ENCODE assay signal across 27 cellular contexts in the genomic region with DNA sequence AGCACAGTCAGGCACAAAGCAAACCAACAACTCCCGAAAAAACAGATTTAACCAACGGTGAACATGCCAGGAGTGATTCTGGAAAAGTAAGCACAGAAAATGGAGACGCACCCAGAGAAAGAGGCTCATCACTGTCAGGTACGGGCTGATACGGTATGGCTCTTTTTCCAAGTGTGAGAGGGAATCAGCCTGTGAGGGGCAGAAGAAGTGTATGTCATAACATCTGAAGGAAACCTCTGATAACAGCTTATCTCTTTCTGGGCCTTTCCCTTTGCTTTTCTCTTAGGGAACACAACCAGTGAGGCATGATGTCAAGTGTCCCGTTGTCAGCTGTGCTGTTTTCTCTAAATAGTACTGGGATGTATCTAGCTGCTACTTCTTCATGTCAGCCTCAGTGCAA.
"Had no signal": no experiment of that assay in that cellular context is flagged by ENCODE, and none has a peak within 500 bp of the region (broad histone marks: within the 10 kb centered on the region; RNA-seq: fewer than 3 reads in every experiment).

No MANE protein-coding gene starts in this region.

- H3K9me3 ChIP-seq: SJSA1 had no signal

- ATAC-seq: activated CD4-positive, alpha-beta T cell treated with anti-CD3 and anti-CD28 coated beads for 36 hours; activated T-helper 17 cell treated with anti-CD3 and anti-CD28 coated beads, Interleukin-2, amount 50 U/mL, for 72 hours; SK-N-SH treated with all-trans-retinoic acid at 6 μM for 48 hours had no signal

- H3K27ac Mint-ChIP-seq: activated CD4-positive, alpha-beta memory T cell treated with anti-CD3 and anti-CD28 coated beads, Interleukin-2, amount 10 ng/mL, durations not matched to agents 7 days and 5 days; activated CD4-positive, alpha-beta T cell treated with anti-CD3 and anti-CD28 coated beads for 36 hours; activated naive CD4-positive, alpha-beta T cell treated with anti-CD3 and anti-CD28 coated beads for 36 hours; activated naive CD8-positive, alpha-beta T cell; activated T-helper 17 cell treated with anti-CD3 and anti-CD28 coated beads, Interleukin-2, amount 50 U/mL, for 72 hours; brain; T-helper 1 cell treated with Interleukin-12 subunit alpha and Interleukin-12 subunit beta and Interleukin-4 antibody, amounts not matched to agents 30 μg/mL and 1 μg/mL, for 36 hours had no signal

- H3K27me3 Mint-ChIP-seq: activated CD4-positive, alpha-beta memory T cell treated with anti-CD3 and anti-CD28 coated beads, Interleukin-2, amount 10 ng/mL, durations not matched to agents 7 days and 5 days; activated CD4-positive, alpha-beta T cell treated with anti-CD3 and anti-CD28 coated beads for 36 hours; activated naive CD8-positive, alpha-beta T cell; activated T-helper 17 cell treated with anti-CD3 and anti-CD28 coated beads, Interleukin-2, amount 50 U/mL, for 72 hours; brain had no signal

- H2AFZ ChIP-seq: PC-9 had no signal

- H3K9me3 Mint-ChIP-seq: activated CD4-positive, alpha-beta memory T cell treated with anti-CD3 and anti-CD28 coated beads, Interleukin-2, amount 10 ng/mL, durations not matched to agents 7 days and 5 days; activated naive CD4-positive, alpha-beta T cell treated with anti-CD3 and anti-CD28 coated beads for 36 hours; activated T-helper 17 cell treated with anti-CD3 and anti-CD28 coated beads, Interleukin-2, amount 50 U/mL, for 72 hours; brain; T-helper 1 cell treated with Interleukin-12 subunit alpha and Interleukin-12 subunit beta and Interleukin-4 antibody, amounts not matched to agents 30 μg/mL and 1 μg/mL, for 36 hours had no signal

- H3K4me2 ChIP-seq: PC-9 had no signal

- H3K27ac ChIP-seq: PC-9, SJSA1, WERI-Rb-1 had no signal

- H3K27me3 ChIP-seq: SJSA1 had no signal

- DNase-seq: activated CD4-positive, alpha-beta memory T cell treated with anti-CD3 and anti-CD28 coated beads, Interleukin-2, amount 10 ng/mL, durations not matched to agents 7 days and 5 days; activated CD4-positive, alpha-beta T cell treated with anti-CD3 and anti-CD28 coated beads for 36 hours; activated CD4-positive, alpha-beta T cell treated with anti-CD3 and anti-CD28 coated beads, Interleukin-2, amount 50 U/mL, for 1 hour; activated gamma-delta T cell; activated naive CD4-positive, alpha-beta T cell treated with anti-CD3 and anti-CD28 coated beads for 36 hours; activated T-cell treated with anti-CD3 and anti-CD28 coated beads for 4 hours; activated T-cell treated with anti-CD3 and anti-CD28 coated beads, Interleukin-2, amount 50 U/mL, for 48 hours; amygdala; cerebellar nuclear complex; Karpas-422; MM.1S; NCI-H1105; NCI-H1436; NCI-H1694 treated with DMSO at 0.1 percent for 48 hours; NCI-H2029 treated with DMSO at 0.1 percent for 48 hours; NCI-H446; NCI-H524; PC-9; SHP77; WERI-Rb-1 had no signal

- H3K4me3 ChIP-seq: PC-9, SJSA1 had no signal

- H3K4me1 ChIP-seq: SJSA1 had no signal

- FAIRE-seq: astrocyte had no signal

- H3K4me3 Mint-ChIP-seq: activated CD4-positive, alpha-beta memory T cell treated with anti-CD3 and anti-CD28 coated beads, Interleukin-2, amount 10 ng/mL, durations not matched to agents 7 days and 5 days; activated CD4-positive, alpha-beta T cell treated with anti-CD3 and anti-CD28 coated beads for 36 hours; activated naive CD4-positive, alpha-beta T cell treated with anti-CD3 and anti-CD28 coated beads for 36 hours; activated naive CD8-positive, alpha-beta T cell; activated T-helper 17 cell treated with anti-CD3 and anti-CD28 coated beads, Interleukin-2, amount 50 U/mL, for 72 hours; brain; T-helper 1 cell treated with Interleukin-12 subunit alpha and Interleukin-12 subunit beta and Interleukin-4 antibody, amounts not matched to agents 30 μg/mL and 1 μg/mL, for 36 hours had no signal

- H3K4me1 Mint-ChIP-seq: activated CD4-positive, alpha-beta memory T cell treated with anti-CD3 and anti-CD28 coated beads, Interleukin-2, amount 10 ng/mL, durations not matched to agents 7 days and 5 days; activated CD4-positive, alpha-beta T cell treated with anti-CD3 and anti-CD28 coated beads for 36 hours; activated T-helper 17 cell treated with anti-CD3 and anti-CD28 coated beads, Interleukin-2, amount 50 U/mL, for 72 hours; brain had no signal
